Comparison of ENCODE assay signal across 10 cellular contexts in genomic region chr9:110752766-110753165, GRCh38.
A peak's percentile ranks its signal among the peaks of the same experiment; 100 is the strongest.
DNase-seq lines count a peak whose midpoint lies in the region; ATAC-seq and TF ChIP-seq lines count a peak whose summit lies in the region.
"Had no signal": no experiment of that assay in that cellular context is flagged by ENCODE, and none has a peak within 500 bp of the region (broad histone marks: within the 10 kb centered on the region; RNA-seq: fewer than 3 reads in every experiment).

No MANE protein-coding gene starts in this region.

- in situ Hi-C loops in Caki2 (cut with HindIII; ENCODE audit: low pct_unique_long_range_greater_than_20kb, low sequenced_read_pairs) (no loop called here), T47D (cut with HindIII; ENCODE audit: low pct_unique_long_range_greater_than_20kb, low sequenced_read_pairs) (no loop called here), transverse colon (cut with MboI; ENCODE audit: low pct_ligation_motif_present in 1 of 4, low pct_unique_long_range_greater_than_20kb in 1 of 4, low sequenced_read_pairs in 3 of 4) (no loop called here)

- H3K27ac ChIP-seq in transverse colon = no peak overlapping the region
- H3K27ac ChIP-seq: spleen had no signal

- H3K27me3 ChIP-seq in transverse colon = no peaks in the 10 kb centered on the region
- H3K27me3 ChIP-seq: heart right ventricle, spleen had no signal

- no peak for TF ChIP-seq CTCF in transverse colon (IDR thresholded peaks at IDR 0.05)

- WGBS in transverse colon (ENCODE audit: low coverage in 1 of 2), 2 donors = 91% methylated on average over 2 of the region's 2 CpGs; no CpG with 5 or more reads in 1 of the 2 donors

- peak; percentile 50 for DNase-seq in Caki2 (ENCODE audit: low read depth)
- DNase-seq in NCI-H2196 (lab: John Stamatoyannopoulos, UW; ENCODE audit: unreplicated experiment) = peak; percentile 55
- peak; percentile 46 to 94 for DNase-seq in T47D (ENCODE audit: low read depth in 1 of 2, low spot score in 1 of 2)
- DNase-seq in non-pigmented ciliary epithelial cell (ENCODE audit: low read depth) = peak; percentile 72
- no peak for DNase-seq in occipital lobe (lab: John Stamatoyannopoulos, UW)
- DNase-seq in transverse colon = no peak
- DNase-seq in NCI-H2171 (lab: John Stamatoyannopoulos, UW) = no peak
- DNase-seq: heart right ventricle, spleen had no signal

- TF ChIP-seq EP300 in transverse colon (IDR thresholded peaks at IDR 0.05; ENCODE audit: low read depth) = no peak

- intact Hi-C loops in transverse colon (cut with DNase I; ENCODE audit: low total_unique reads) = no loop called here

- no peaks in the 10 kb centered on the region for H3K36me3 ChIP-seq in transverse colon
- H3K36me3 ChIP-seq: heart right ventricle, spleen had no signal

- ATAC-seq in GM18519 (IDR thresholded peaks at IDR 0.05; ENCODE audit: low FRiP score, unreplicated experiment) = no peak

- no peaks in the 10 kb centered on the region for H3K9me3 ChIP-seq in transverse colon
- H3K9me3 ChIP-seq: heart right ventricle, spleen had no signal

- TF ChIP-seq POLR2A in transverse colon (IDR thresholded peaks at IDR 0.05) = no peak

- no peaks in the 10 kb centered on the region for H3K4me1 ChIP-seq in transverse colon
- H3K4me1 ChIP-seq: spleen had no signal

- no peak overlapping the region for H3K4me3 ChIP-seq in transverse colon
- H3K4me3 ChIP-seq: heart right ventricle, spleen had no signal

Comparison
In these comparisons a context has a peak if more than half of its experiments do, and no peak if none do; other contexts are left out.
1. DNase-seq: peak in Caki2 (single experiment), NCI-H2196 (single experiment), T47D (2 of 2) and non-pigmented ciliary epithelial cell (single experiment); none in occipital lobe (single experiment), transverse colon (single experiment) and NCI-H2171 (single experiment).